ENCODE assay signal across 1 cellular context in genomic region chr6:12011276-12012112, GRCh38.
TF ChIP-seq lines count a peak whose summit lies in the region.

No MANE protein-coding gene starts in this region.

TF ChIP-seq in K562, 482 proteins besides CTCF, POLR2A, EP300 and RAD21 (continued from another document and continues in another):
- TF ChIP-seq HNRNPLL (IDR thresholded peaks at IDR 0.05; ENCODE audit: low read depth, low read length, poor library complexity, severe bottlenecking) (no peak), UBTF (IDR thresholded peaks at IDR 0.05; ENCODE audit: borderline replicate concordance in 1 of 2, low read depth in 2 of 2, low read length in 2 of 2) (peak; percentile 62 to 80; a peak in 2 of 4 replicates), MNT (conservative IDR thresholded peaks at IDR 0.05) (peak in 1 of 2 experiments; percentile 79), HNRNPK (IDR thresholded peaks at IDR 0.05; ENCODE audit: low read depth, low read length, poor library complexity, severe bottlenecking) (peak; percentile 13), ZBTB2 (IDR thresholded peaks at IDR 0.05) (no peak), ZBTB7A (IDR thresholded peaks at IDR 0.05; ENCODE audit: borderline replicate concordance, control insufficient read depth, low read depth, low read length) (peak; percentile 82), ZNF212 (CRISPR knock-in tag; IDR thresholded peaks at IDR 0.05) (no peak), MYC (IDR thresholded peaks at IDR 0.05; ENCODE audit: low read depth, low read length) (peak; percentile 77), MYC (CRISPR knock-in tag; IDR thresholded peaks at IDR 0.05; ENCODE audit: borderline replicate concordance, low read depth) (no peak), POLR2AphosphoS5 (IDR thresholded peaks at IDR 0.05; ENCODE audit: control insufficient read depth, insufficient read depth, low read depth, low read length) (peak; percentile 61; the same call in 1 of the 2 replicates), CREB1 (IDR thresholded peaks at IDR 0.05) (0 out of 2 replicates have a peak, but pooled peaks have one; percentile 68), CREB1 (CRISPR knock-in tag; IDR thresholded peaks at IDR 0.05) (peak; percentile 70), KLF16 (IDR thresholded peaks at IDR 0.05) (peak; percentile 46; the same call in 1 of the 2 replicates), POLR3A (IDR thresholded peaks at IDR 0.05; ENCODE audit: borderline replicate concordance, extremely low read depth, insufficient read depth, insufficient read length) (no peak), HMGN3 (IDR thresholded peaks at IDR 0.05; ENCODE audit: borderline replicate concordance, extremely low read depth, insufficient read length, low read depth, low read length) (peak; percentile 75), NEUROD1 (IDR thresholded peaks at IDR 0.05; ENCODE audit: borderline replicate concordance, low read depth, low read length, partially characterized antibody) (peak; percentile 71), KDM4B (IDR thresholded peaks at IDR 0.05; ENCODE audit: borderline replicate concordance in 2 of 2, low read depth in 1 of 2) (peak in 1 of 2 experiments; percentile 70; a peak in 1 of 4 replicates), ATF7 (IDR thresholded peaks at IDR 0.05) (peak; percentile 86; the same call in 1 of the 2 replicates), ZNF764 (CRISPR knock-in tag; IDR thresholded peaks at IDR 0.05; ENCODE audit: low read depth) (no peak), NR2C1 (IDR thresholded peaks at IDR 0.05) (no peak), NR2C1 (tag; IDR thresholded peaks at IDR 0.05) (no peak), EWSR1 (IDR thresholded peaks at IDR 0.05; ENCODE audit: borderline replicate concordance, low read depth, partially characterized antibody) (no peak), NRF1 (conservative IDR thresholded peaks at IDR 0.05 in 1 of 2, IDR thresholded peaks at IDR 0.05 in 1 of 2) (no peak), USF2 (CRISPR knock-in tag; IDR thresholded peaks at IDR 0.05) (peak; percentile 81), ZNF23 (CRISPR knock-in tag; IDR thresholded peaks at IDR 0.05) (no peak), YY1 (IDR thresholded peaks at IDR 0.05; ENCODE audit: borderline replicate concordance in 1 of 3, control insufficient read depth in 1 of 3, extremely low read depth in 1 of 3, insufficient read depth in 3 of 3, insufficient read length in 1 of 3, insufficient replicate concordance in 2 of 3, low read depth in 1 of 3, low read length in 2 of 3) (peak in 2 of 3 experiments; percentile 5 to 43), ZNF639 (CRISPR knock-in tag; conservative IDR thresholded peaks at IDR 0.05 in 1 of 2, IDR thresholded peaks at IDR 0.05 in 1 of 2) (peak in 1 of 2 experiments; percentile 98; a peak in 2 of 4 replicates), SAP30 (IDR thresholded peaks at IDR 0.05; ENCODE audit: borderline replicate concordance, insufficient read depth, low read depth, low read length, poor library complexity, severe bottlenecking) (peak; percentile 12), TAL1 (IDR thresholded peaks at IDR 0.05) (no peak), SREBF1 (IDR thresholded peaks at IDR 0.05; ENCODE audit: borderline replicate concordance, low read depth, low read length) (no peak; the same call in 1 of the 2 replicates), RBM25 (IDR thresholded peaks at IDR 0.05; ENCODE audit: low read depth, low read length, severe bottlenecking) (no peak), PHF8 (IDR thresholded peaks at IDR 0.05; ENCODE audit: borderline replicate concordance, low read length) (peak; percentile 22; the same call in 1 of the 2 replicates), MAFF (IDR thresholded peaks at IDR 0.05; ENCODE audit: low read length) (no peak), HIVEP1 (CRISPR knock-in tag; IDR thresholded peaks at IDR 0.05) (peak; percentile 69; the same call in 1 of the 2 replicates), CREM (IDR thresholded peaks at IDR 0.05; ENCODE audit: low read depth) (peak; percentile 91), ZFP1 (CRISPR knock-in tag; IDR thresholded peaks at IDR 0.05) (no peak), ILF3 (IDR thresholded peaks at IDR 0.05; ENCODE audit: borderline replicate concordance) (no peak), CHD7 (IDR thresholded peaks at IDR 0.05; ENCODE audit: low read depth, low read length) (no peak), ETS1 (conservative IDR thresholded peaks at IDR 0.05; ENCODE audit: control insufficient read depth, low read depth, low read length) (0 out of 2 replicates have a peak, but pooled peaks have one; percentile 33), SP1 (CRISPR knock-in tag; IDR thresholded peaks at IDR 0.05) (peak; percentile 74)
